ENCODE assay signal across 17 cellular contexts in genomic region chr12:65449400-65449799, GRCh38.
DNase-seq lines count a peak whose midpoint lies in the region; ATAC-seq and TF ChIP-seq lines count a peak whose summit lies in the region.
"Had no signal": no experiment of that assay in that cellular context is flagged by ENCODE, and none has a peak within 500 bp of the region (broad histone marks: within the 10 kb centered on the region; RNA-seq: fewer than 3 reads in every experiment).

No MANE protein-coding gene starts in this region.

- no peaks in the 10 kb centered on the region for H3K36me3 Mint-ChIP-seq in activated CD8-positive, alpha-beta memory T cell treated with anti-CD3 and anti-CD28 coated beads, Interleukin-2, amount 10 ng/mL, durations not matched to agents 7 days and 5 days
- H3K36me3 Mint-ChIP-seq: IgD-negative memory B cell had no signal

- BruUV-seq in A673 (replicated peaks; lab: Mats Ljungman, UMichigan), result no TSS peak

- no peaks in the 10 kb centered on the region for H3K4me1 Mint-ChIP-seq in activated CD8-positive, alpha-beta memory T cell treated with anti-CD3 and anti-CD28 coated beads, Interleukin-2, amount 10 ng/mL, durations not matched to agents 7 days and 5 days
- H3K4me1 Mint-ChIP-seq: activated B cell treated with CpG ODN at 0.5 μM for 24 hours, IgD-negative memory B cell had no signal

- H3K9me3 Mint-ChIP-seq in activated CD8-positive, alpha-beta memory T cell treated with anti-CD3 and anti-CD28 coated beads, Interleukin-2, amount 10 ng/mL, durations not matched to agents 7 days and 5 days (ENCODE audit: low read depth), result no peaks in the 10 kb centered on the region
- H3K9me3 Mint-ChIP-seq: activated B cell treated with CpG ODN at 0.5 μM for 24 hours had no signal

- H3K4me3 ChIP-seq in A673 (ENCODE audit: low read depth, low read length, poor library complexity, severe bottlenecking) (no peak overlapping the region), fibroblast of lung (replicated peaks in 1 of 4; ENCODE audit: control extremely low read depth in 1 of 4, insufficient read depth in 1 of 4, low read depth in 3 of 4, low read length in 4 of 4) (no peak overlapping the region), esophagus muscularis mucosa (no peak overlapping the region), WERI-Rb-1 (ENCODE audit: low read depth, low read length) (no peak overlapping the region)
- H3K4me3 ChIP-seq: tibial nerve had no signal

- H3K27me3 ChIP-seq in A673 (replicated peaks; ENCODE audit: insufficient read depth, low read depth, low read length, poor library complexity) (no peaks in the 10 kb centered on the region), fibroblast of lung (ENCODE audit: control insufficient read depth, insufficient read depth, low read length) (no peaks in the 10 kb centered on the region), esophagus muscularis mucosa (no peaks in the 10 kb centered on the region), WERI-Rb-1 (ENCODE audit: insufficient read depth, low read depth, severe bottlenecking) (no peaks in the 10 kb centered on the region)
- H3K27me3 ChIP-seq: tibial nerve had no signal

- H3K4me2 ChIP-seq in fibroblast of lung (ENCODE audit: extremely low read depth, insufficient read depth, low read length), result no peak overlapping the region

- CTCF ChIA-PET in A673 (lab: Charles Lee), result no interaction called here
- CTCF ChIA-PET in RWPE1 (lab: Yijun Ruan, JAX), result interaction anchor here (0.6 kb wide), 3 partner anchors 19 to 1474 kb away, joined by 3 to 4 read pairs (median 3); no protein-coding TSS in a partner anchor
- CTCF ChIA-PET in activated CD8-positive, alpha-beta memory T cell treated with anti-CD3 and anti-CD28 coated beads, Interleukin-2, amount 10 ng/mL, durations not matched to agents 7 days and 5 days (lab: Charles Lee), result no interaction called here

- TF ChIP-seq CTCF in A673 (conservative IDR thresholded peaks at IDR 0.05; ENCODE audit: low read depth, low read length) (no peak), RWPE1 (conservative IDR thresholded peaks at IDR 0.05; ENCODE audit: low read depth) (no peak), fibroblast of lung (conservative IDR thresholded peaks at IDR 0.05 in 1 of 2, IDR thresholded peaks at IDR 0.05 in 1 of 2; ENCODE audit: low read depth in 1 of 2, low read length in 2 of 2) (no peak), esophagus muscularis mucosa (IDR thresholded peaks at IDR 0.05) (no peak), WERI-Rb-1 (IDR thresholded peaks at IDR 0.05; ENCODE audit: low read depth, low read length) (no peak)

- no peaks in the 10 kb centered on the region for H3K27me3 Mint-ChIP-seq in activated CD8-positive, alpha-beta memory T cell treated with anti-CD3 and anti-CD28 coated beads, Interleukin-2, amount 10 ng/mL, durations not matched to agents 7 days and 5 days
- H3K27me3 Mint-ChIP-seq: IgD-negative memory B cell had no signal

- DNase-seq in A673 (ENCODE audit: low spot score), result peak; percentile 14
- peak; percentile 35 for DNase-seq in HPDE6-E6E7 (ENCODE audit: extremely low spot score)
- peak; percentile 58 for DNase-seq in RWPE1 (ENCODE audit: low spot score)
- peak; percentile 43 to 59 for DNase-seq in fibroblast of lung (ENCODE audit: low read depth in 2 of 2)
- DNase-seq in esophagus muscularis mucosa (ENCODE audit: extremely low spot score), result no peak
- no peak for DNase-seq in DMS153 treated with DMSO at 0.1 percent for 48 hours (lab: John Stamatoyannopoulos, UW; ENCODE audit: unreplicated experiment)
- DNase-seq in activated CD8-positive, alpha-beta memory T cell treated with anti-CD3 and anti-CD28 coated beads, Interleukin-2, amount 10 ng/mL, durations not matched to agents 7 days and 5 days, result no peak
- no peak for DNase-seq in WERI-Rb-1
- DNase-seq: activated B cell treated with CpG ODN at 0.5 μM for 24 hours; kidney; NCI-H187 treated with DMSO at 0.1 percent for 48 hours; NCI-H748 treated with DMSO at 0.1 percent for 48 hours; SHP77 treated with DMSO at 0.1 percent for 48 hours; stimulated activated CD4-positive, alpha-beta T cell treated with anti-CD3 and anti-CD28 coated beads, Interleukin-15, amount 100 ng/mL, for 24 hours had no signal

- no peaks in the 10 kb centered on the region for H3K79me2 ChIP-seq in fibroblast of lung (ENCODE audit: control insufficient read depth, insufficient read depth, low read length)
- H3K79me2 ChIP-seq: parathyroid adenoma had no signal

- no peak for ATAC-seq in activated CD8-positive, alpha-beta memory T cell treated with anti-CD3 and anti-CD28 coated beads, Interleukin-2, amount 10 ng/mL, durations not matched to agents 7 days and 5 days

- TF ChIP-seq EP300 in esophagus muscularis mucosa (IDR thresholded peaks at IDR 0.05), result no peak

- H3K9ac ChIP-seq in fibroblast of lung (ENCODE audit: insufficient read depth, low read length), result no peak overlapping the region
- H3K9ac ChIP-seq: parathyroid adenoma had no signal

- no peak overlapping the region for H3K27ac Mint-ChIP-seq in activated CD8-positive, alpha-beta memory T cell treated with anti-CD3 and anti-CD28 coated beads, Interleukin-2, amount 10 ng/mL, durations not matched to agents 7 days and 5 days
- H3K27ac Mint-ChIP-seq: activated B cell treated with CpG ODN at 0.5 μM for 24 hours, IgD-negative memory B cell had no signal

- no peak overlapping the region for H3K27ac ChIP-seq in A673 (ENCODE audit: low read depth, low read length, poor library complexity, severe bottlenecking)
- H3K27ac ChIP-seq in RWPE1, result no peak overlapping the region
- H3K27ac ChIP-seq in fibroblast of lung (ENCODE audit: insufficient read depth, low read length), result no peak overlapping the region
- no peak overlapping the region for H3K27ac ChIP-seq in esophagus muscularis mucosa (replicated peaks in 1 of 4)
- H3K27ac ChIP-seq in WERI-Rb-1, result no peak overlapping the region
- H3K27ac ChIP-seq: parathyroid adenoma, tibial nerve had no signal

- no peaks in the 10 kb centered on the region for H4K20me1 ChIP-seq in fibroblast of lung (ENCODE audit: control insufficient read depth, extremely low read depth, insufficient read depth, low read length)

- WGBS in esophagus muscularis mucosa, result 100% methylated on average over 1 of the region's 1 CpG

- H2AFZ ChIP-seq in fibroblast of lung (ENCODE audit: low read length), result no peak overlapping the region
- H2AFZ ChIP-seq: parathyroid adenoma had no signal

- H3K9me3 ChIP-seq in A673 (ENCODE audit: low read depth, low read length, poor library complexity, severe bottlenecking) (no peaks in the 10 kb centered on the region), fibroblast of lung (ENCODE audit: control insufficient read depth, insufficient read depth, low read depth, low read length) (no peaks in the 10 kb centered on the region), esophagus muscularis mucosa (no peaks in the 10 kb centered on the region), WERI-Rb-1 (ENCODE audit: severe bottlenecking) (no peaks in the 10 kb centered on the region)
- H3K9me3 ChIP-seq: tibial nerve had no signal

- intact Hi-C loops in A673 (cut with micrococcal nuclease; ENCODE audit: unreplicated experiment), result no loop called here
- intact Hi-C loops in esophagus muscularis mucosa (cut with DNase I), result no loop called here

- H3K36me3 ChIP-seq in A673 (ENCODE audit: insufficient read depth, low read length, poor library complexity, severe bottlenecking) (no peaks in the 10 kb centered on the region), fibroblast of lung (ENCODE audit: control insufficient read depth, insufficient read depth, low read length) (no peaks in the 10 kb centered on the region), esophagus muscularis mucosa (peaks cover 0 to 14% (median 7%) of the 10 kb centered on the region in 4 donors), WERI-Rb-1 (no peaks in the 10 kb centered on the region)

- no peak overlapping the region for H3K4me3 Mint-ChIP-seq in activated CD8-positive, alpha-beta memory T cell treated with anti-CD3 and anti-CD28 coated beads, Interleukin-2, amount 10 ng/mL, durations not matched to agents 7 days and 5 days
- H3K4me3 Mint-ChIP-seq: activated B cell treated with CpG ODN at 0.5 μM for 24 hours, IgD-negative memory B cell had no signal

- H3K4me1 ChIP-seq in A673 (ENCODE audit: insufficient read depth, low read length, poor library complexity, severe bottlenecking) (no peaks in the 10 kb centered on the region), fibroblast of lung (ENCODE audit: control insufficient read depth, extremely low read depth, insufficient read depth, low read length) (peaks cover 3% of the 10 kb centered on the region), esophagus muscularis mucosa (peaks cover 9 to 22% (median 18%) of the 10 kb centered on the region in 4 donors)
- H3K4me1 ChIP-seq: parathyroid adenoma had no signal

- TF ChIP-seq POLR2A in esophagus muscularis mucosa (IDR thresholded peaks at IDR 0.05; ENCODE audit: low read depth), result no peak

- POLR2A ChIA-PET in A673 (lab: Charles Lee; ENCODE audit: low non-redundant PET), result no interaction called here
- POLR2A ChIA-PET in RWPE1 (lab: Yijun Ruan, JAX; ENCODE audit: low non-redundant PET), result no interaction called here

Comparison
In these comparisons a context has a peak if more than half of its experiments do, and no peak if none do; other contexts are left out.
1. DNase-seq: peak in A673 (single experiment), HPDE6-E6E7 (single experiment), RWPE1 (single experiment) and fibroblast of lung (2 of 2); none in esophagus muscularis mucosa (single experiment), DMS153 treated with DMSO at 0.1 percent for 48 hours (single experiment), activated CD8-positive, alpha-beta memory T cell treated with anti-CD3 and anti-CD28 coated beads, Interleukin-2, amount 10 ng/mL, durations not matched to agents 7 days and 5 days (single experiment) and WERI-Rb-1 (single experiment).